ENCODE assay signal across 9 cellular contexts in the genomic region with DNA sequence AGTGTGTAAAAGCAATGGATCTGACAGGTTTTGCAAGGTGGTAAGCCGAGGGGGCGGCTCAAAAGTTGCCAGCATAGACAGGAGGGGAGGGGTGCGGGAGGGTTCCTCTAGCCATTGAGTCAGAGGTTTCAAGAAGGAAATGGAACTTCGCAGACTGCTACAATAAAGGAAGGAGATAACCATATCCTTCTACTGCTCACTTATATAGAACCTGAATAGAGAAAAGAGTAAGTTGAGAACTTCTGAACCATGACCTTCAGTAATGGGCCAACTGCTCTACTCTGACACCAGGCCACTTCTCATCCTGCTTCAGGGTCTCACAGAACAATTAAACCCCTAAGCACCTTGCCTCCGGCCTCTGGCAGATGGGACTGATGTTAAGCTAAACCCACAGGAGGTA. TPM values are rescaled to one million over a fixed set of nuclear protein-coding genes. Genes with fewer than 3 reads are reported as not detected.
DNase-seq lines count a peak whose midpoint lies in the region; ATAC-seq lines count a peak whose summit lies in the region.
"Had no signal": no experiment of that assay in that cellular context is flagged by ENCODE, and none has a peak within 500 bp of the region (broad histone marks: within the 10 kb centered on the region; RNA-seq: fewer than 3 reads in every experiment).

No MANE protein-coding gene starts in this region.

- peaks cover 0 to 3% (median 0%) of the 10 kb centered on the region in 11 experiments; a peak in 1 of 22 replicates for H4K20me1 ChIP-seq in BLaER1 treated with 17β-estradiol and CSF1 and Interleukin-3, amounts not matched to agents 10 nM and 100 nM

- H3K4me1 Mint-ChIP-seq in activated T-helper 2 cell treated with anti-CD3 and anti-CD28 coated beads, Interferon-gamma antibody, Interleukin-2, Interleukin-4, amounts not matched to agents 10 μg/mL and 5 μg/mL and 100 μg/mL, durations not matched to agents 14 hours and 24 hours and 36 hours (ENCODE audit: low read depth): peaks cover 74% of the 10 kb centered on the region

- no peaks in the 10 kb centered on the region for H3K9me3 ChIP-seq in BLaER1 treated with 17β-estradiol and CSF1 and Interleukin-3, amounts not matched to agents 10 nM and 100 nM (replicated peaks in 1 of 11)

- H3K9ac ChIP-seq in BLaER1 treated with 17β-estradiol and CSF1 and Interleukin-3, amounts not matched to agents 10 nM and 100 nM: peak overlapping the region in 9 of 11 experiments; percentile 34 to 84 (median 66); a peak in 17 of 22 replicates

- peaks cover 11% of the 10 kb centered on the region for H3K9me3 Mint-ChIP-seq in activated T-helper 2 cell treated with anti-CD3 and anti-CD28 coated beads, Interferon-gamma antibody, Interleukin-2, Interleukin-4, amounts not matched to agents 10 μg/mL and 5 μg/mL and 100 μg/mL, durations not matched to agents 14 hours and 24 hours and 36 hours

- H3K4me3 ChIP-seq in BLaER1 treated with 17β-estradiol and CSF1 and Interleukin-3, amounts not matched to agents 10 nM and 100 nM: peak overlapping the region in 6 of 10 experiments; percentile 5 to 37 (median 26); a peak in 6 of 20 replicates

- peak; percentile 32 for DNase-seq in activated T-helper 2 cell treated with anti-CD3 and anti-CD28 coated beads, Interferon-gamma antibody, Interleukin-2, Interleukin-4, amounts not matched to agents 10 μg/mL and 5 μg/mL and 100 μg/mL, durations not matched to agents 14 hours and 24 hours and 36 hours (ENCODE audit: low spot score)
- DNase-seq in cerebellar cortex (ENCODE audit: low spot score) (no peak), inferior parietal cortex (ENCODE audit: extremely low spot score) (no peak), HT-29 (ENCODE audit: low spot score) (no peak), kidney tubule cell (ENCODE audit: low spot score) (no peak)
- DNase-seq: Right ventricle myocardium superior had no signal

- no peaks in the 10 kb centered on the region for H3K36me3 ChIP-seq in BLaER1 treated with 17β-estradiol and CSF1 and Interleukin-3, amounts not matched to agents 10 nM and 100 nM

- ATAC-seq in GM19372 (IDR thresholded peaks at IDR 0.05; ENCODE audit: low read depth, unreplicated experiment): peak; percentile 57
- ATAC-seq in HG03196 (IDR thresholded peaks at IDR 0.05; ENCODE audit: unreplicated experiment): peak; percentile 76

- 0 out of 22 replicates have a peak, but pooled peaks cover 0 to 3% (median 0%) of the 10 kb centered on the region in 11 experiments for H3K27me3 ChIP-seq in BLaER1 treated with 17β-estradiol and CSF1 and Interleukin-3, amounts not matched to agents 10 nM and 100 nM

- peak overlapping the region; percentile 74 for H3K27ac Mint-ChIP-seq in activated T-helper 2 cell treated with anti-CD3 and anti-CD28 coated beads, Interferon-gamma antibody, Interleukin-2, Interleukin-4, amounts not matched to agents 10 μg/mL and 5 μg/mL and 100 μg/mL, durations not matched to agents 14 hours and 24 hours and 36 hours

- H3K4me3 Mint-ChIP-seq in activated T-helper 2 cell treated with anti-CD3 and anti-CD28 coated beads, Interferon-gamma antibody, Interleukin-2, Interleukin-4, amounts not matched to agents 10 μg/mL and 5 μg/mL and 100 μg/mL, durations not matched to agents 14 hours and 24 hours and 36 hours (ENCODE audit: low read depth): no peak overlapping the region

- H3K27ac ChIP-seq in BLaER1 treated with 17β-estradiol and CSF1 and Interleukin-3, amounts not matched to agents 10 nM and 100 nM: peak overlapping the region in 10 of 11 experiments; percentile 40 to 98 (median 82); a peak in 19 of 22 replicates

- no peaks in the 10 kb centered on the region for H3K27me3 Mint-ChIP-seq in activated T-helper 2 cell treated with anti-CD3 and anti-CD28 coated beads, Interferon-gamma antibody, Interleukin-2, Interleukin-4, amounts not matched to agents 10 μg/mL and 5 μg/mL and 100 μg/mL, durations not matched to agents 14 hours and 24 hours and 36 hours (ENCODE audit: low read depth)

- peaks cover 66 to 99% (median 93%) of the 10 kb centered on the region in 10 experiments for H3K4me1 ChIP-seq in BLaER1 treated with 17β-estradiol and CSF1 and Interleukin-3, amounts not matched to agents 10 nM and 100 nM

- intact Hi-C loops in activated T-helper 2 cell treated with anti-CD3 and anti-CD28 coated beads, Interferon-gamma antibody, Interleukin-2, Interleukin-4, amounts not matched to agents 10 μg/mL and 5 μg/mL and 100 μg/mL, durations not matched to agents 14 hours and 24 hours and 36 hours (cut with micrococcal nuclease): loop anchor here (1.0 to 5.0 kb wide), 4 partner anchors 9 to 361 kb away; a partner anchor contains a TSS

- peaks cover 3% of the 10 kb centered on the region for H3K36me3 Mint-ChIP-seq in activated T-helper 2 cell treated with anti-CD3 and anti-CD28 coated beads, Interferon-gamma antibody, Interleukin-2, Interleukin-4, amounts not matched to agents 10 μg/mL and 5 μg/mL and 100 μg/mL, durations not matched to agents 14 hours and 24 hours and 36 hours (ENCODE audit: low read depth)

- H3K4me2 ChIP-seq in BLaER1 treated with 17β-estradiol and CSF1 and Interleukin-3, amounts not matched to agents 10 nM and 100 nM: peak overlapping the region; percentile 80 to 90 (median 87)

RNA-seq across cellular contexts. Expression of a gene that starts 26.3 kb away (rescaled TPM):
- total RNA-seq in activated T-helper 2 cell treated with anti-CD3 and anti-CD28 coated beads, Interferon-gamma antibody, Interleukin-2, Interleukin-4, amounts not matched to agents 10 μg/mL and 5 μg/mL and 100 μg/mL, durations not matched to agents 14 hours and 24 hours and 36 hours: 8.1 and 9.4 TPM in 2 replicates
- total RNA-seq in HT-29 (2014; rRNA removed; shearing (Covaris generic)): 48.5 and 49.4 TPM in 2 replicates
